ENCODE assay signal across 1 cellular context in genomic region chr17:4733073-4733531, GRCh38.
TF ChIP-seq lines count a peak whose summit lies in the region.

No MANE protein-coding gene starts in this region.

TF ChIP-seq in IMR-90, 13 proteins besides CTCF, POLR2A, EP300 and RAD21:
- TF ChIP-seq MAZ (IDR thresholded peaks at IDR 0.05; ENCODE audit: borderline replicate concordance, low read depth, low read length) (no peak), RFX5 (IDR thresholded peaks at IDR 0.05; ENCODE audit: low read depth, low read length) (no peak), MXI1 (IDR thresholded peaks at IDR 0.05; ENCODE audit: borderline replicate concordance, low read depth, low read length) (no peak), MAFK (IDR thresholded peaks at IDR 0.05; ENCODE audit: low read depth, low read length) (no peak), RCOR1 (IDR thresholded peaks at IDR 0.05; ENCODE audit: insufficient replicate concordance, low read length) (no peak), USF2 (IDR thresholded peaks at IDR 0.05; ENCODE audit: low read depth, low read length) (no peak), CEBPB (IDR thresholded peaks at IDR 0.05; ENCODE audit: low read depth, low read length) (no peak), ELK1 (IDR thresholded peaks at IDR 0.05; ENCODE audit: borderline replicate concordance, low read depth, low read length) (no peak), SMC3 (IDR thresholded peaks at IDR 0.05; ENCODE audit: low read depth, low read length) (no peak), NFE2L2 (IDR thresholded peaks at IDR 0.05; ENCODE audit: low read depth, low read length) (no peak), CHD1 (IDR thresholded peaks at IDR 0.05; ENCODE audit: low read depth, low read length) (no peak), FOS (IDR thresholded peaks at IDR 0.05; ENCODE audit: low read depth, low read length) (no peak), BHLHE40 (IDR thresholded peaks at IDR 0.05; ENCODE audit: low read depth, low read length) (no peak)
TF ChIP-seq in IMR-90: peak in this region for 0.
